ENCODE assay signal across 18 cellular contexts in genomic region chr6:21437583-21437982, GRCh38.
A peak's percentile ranks its signal among the peaks of the same experiment; 100 is the strongest.
DNase-seq lines count a peak whose midpoint lies in the region; ATAC-seq, FAIRE-seq and TF ChIP-seq lines count a peak whose summit lies in the region.
"Had no signal": no experiment of that assay in that cellular context is flagged by ENCODE, and none has a peak within 500 bp of the region (broad histone marks: within the 10 kb centered on the region; RNA-seq: fewer than 3 reads in every experiment).

No MANE protein-coding gene starts in this region.

- no peak for TF ChIP-seq CTCF in GM10266 (IDR thresholded peaks at IDR 0.05; ENCODE audit: control insufficient read depth, insufficient read depth, low read depth, missing control alignments)

- POLR2A ChIA-PET in CD8-positive, alpha-beta memory T cell (lab: Charles Lee): no interaction called here

- no peak overlapping the region for H3K4me3 Mint-ChIP-seq in CD8-positive, alpha-beta memory T cell

- FAIRE-seq in GM19239 (lab: Jason Lieb, UNC): peak; percentile 88

- in situ Hi-C loops in SK-MEL-5 (cut with HindIII; ENCODE audit: low pct_unique_long_range_greater_than_20kb, low sequenced_read_pairs): no loop called here

- H3K27ac Mint-ChIP-seq in CD8-positive, alpha-beta memory T cell: no peak overlapping the region

- H3K4me3 ChIP-seq in CD8-positive, alpha-beta memory T cell (ENCODE audit: low read length): no peak overlapping the region

- H3K9me3 Mint-ChIP-seq in CD8-positive, alpha-beta memory T cell: no peaks in the 10 kb centered on the region

- DNase-seq in AG20443 (ENCODE audit: low spot score) (peak; percentile 37), GM19239 (ENCODE audit: insufficient read length, low spot score) (no peak), SK-MEL-5 (ENCODE audit: low read depth, low spot score) (peak; percentile 20), myocyte (ENCODE audit: low read depth) (peak; percentile 93), GM10266 (ENCODE audit: extremely low spot score) (no peak), NCI-H1930 (lab: John Stamatoyannopoulos, UW) (no peak)
- DNase-seq in CD8-positive, alpha-beta memory T cell: no peak
- DNase-seq: activated CD4-positive, alpha-beta T cell treated with anti-CD3 and anti-CD28 coated beads for 4 hours; activated gamma-delta T cell treated with Interleukin-2 at 50 U/mL for 16 hours; central memory CD4-positive, alpha-beta T cell; erythroblast; H7; left colon; NCI-H187 treated with DMSO at 0.1 percent for 48 hours; NCI-H510A; stimulated activated CD4-positive, alpha-beta T cell treated with anti-CD3 and anti-CD28 coated beads, Interleukin-12 subunit alpha, Interleukin-12 subunit beta, amount 100 ng/mL, for 4 hours; SW 1271 had no signal

- no peak overlapping the region for H3K27ac ChIP-seq in CD8-positive, alpha-beta memory T cell (ENCODE audit: low read depth, low read length)

- no peaks in the 10 kb centered on the region for H3K36me3 Mint-ChIP-seq in CD8-positive, alpha-beta memory T cell

- CTCF ChIA-PET in CD8-positive, alpha-beta memory T cell (lab: Charles Lee): no interaction called here

- no peaks in the 10 kb centered on the region for H3K36me3 ChIP-seq in CD8-positive, alpha-beta memory T cell (ENCODE audit: insufficient read depth, low read length)

- no peaks in the 10 kb centered on the region for H3K9me3 ChIP-seq in CD8-positive, alpha-beta memory T cell (ENCODE audit: low read length)

- H3K4me1 Mint-ChIP-seq in CD8-positive, alpha-beta memory T cell: peaks cover 11 to 23% (median 18%) of the 10 kb centered on the region in 3 donors

- peaks cover 0 to 2% of the 10 kb centered on the region in 2 donors for H3K27me3 Mint-ChIP-seq in CD8-positive, alpha-beta memory T cell

- peaks cover 10% of the 10 kb centered on the region for H3K4me1 ChIP-seq in CD8-positive, alpha-beta memory T cell (ENCODE audit: insufficient read depth, low read length)

- H3K27me3 ChIP-seq in CD8-positive, alpha-beta memory T cell (ENCODE audit: insufficient read depth, low read length, poor library complexity, severe bottlenecking): no peaks in the 10 kb centered on the region

- ATAC-seq in GM18867 (IDR thresholded peaks at IDR 0.05; ENCODE audit: unreplicated experiment): no peak
- ATAC-seq: left colon had no signal

Comparison
In these comparisons a context has a peak if more than half of its experiments do, and no peak if none do; other contexts are left out.
1. DNase-seq: peak in AG20443 (single experiment), SK-MEL-5 (single experiment) and myocyte (single experiment); none in GM19239 (single experiment), CD8-positive, alpha-beta memory T cell (0 of 5), GM10266 (single experiment) and NCI-H1930 (0 of 2).